In genomic region chr7:74092964-74093339, GRCh38 we compare ENCODE assay signal across 8 cellular contexts. TPM values are rescaled to one million over a fixed set of nuclear protein-coding genes. Genes with fewer than 3 reads are reported as not detected.
A peak's percentile ranks its signal among the peaks of the same experiment; 100 is the strongest.
DNase-seq lines count a peak whose midpoint lies in the region; ATAC-seq lines count a peak whose summit lies in the region.

No MANE protein-coding gene starts in this region.

- CTCF ChIA-PET in CD4-positive, alpha-beta memory T cell (lab: Charles Lee; ENCODE audit: partially characterized antibody) = no interaction called here

- H3K27me3 ChIP-seq in CD4-positive, alpha-beta memory T cell (ENCODE audit: insufficient read depth, low read length) = no peaks in the 10 kb centered on the region

- H3K4me1 Mint-ChIP-seq in CD4-positive, alpha-beta memory T cell = peaks cover 6 to 18% (median 16%) of the 10 kb centered on the region in 4 donors

- ATAC-seq in GM19372 (IDR thresholded peaks at IDR 0.05; ENCODE audit: low read depth, unreplicated experiment) (peak; percentile 68), HG03342 (IDR thresholded peaks at IDR 0.05; ENCODE audit: unreplicated experiment) (peak; percentile 49)

- DNase-seq in CD4-positive, alpha-beta memory T cell = no peak
- DNase-seq in astrocyte of the hippocampus (ENCODE audit: low read depth, low spot score) (peak; percentile 39), midbrain (lab: John Stamatoyannopoulos, UW) (peak; percentile 32), H4 (ENCODE audit: low spot score) (no peak), NCI-H1436 treated with DMSO at 0.1 percent for 48 hours (lab: John Stamatoyannopoulos, UW) (no peak), NCI-H1092 (lab: John Stamatoyannopoulos, UW) (no peak)

- H3K36me3 Mint-ChIP-seq in CD4-positive, alpha-beta memory T cell = peaks cover 6 to 13% of the 10 kb centered on the region in 2 donors

- H3K9me3 ChIP-seq in CD4-positive, alpha-beta memory T cell (ENCODE audit: control insufficient read depth in 1 of 2, low read length in 2 of 2) = no peaks in the 10 kb centered on the region

- no peak overlapping the region for H3K4me3 Mint-ChIP-seq in CD4-positive, alpha-beta memory T cell

- peaks cover 0 to 3% (median 0%) of the 10 kb centered on the region in 8 donors for H3K9me3 Mint-ChIP-seq in CD4-positive, alpha-beta memory T cell

- no peak overlapping the region for H3K4me3 ChIP-seq in CD4-positive, alpha-beta memory T cell (ENCODE audit: low read length in 2 of 2)

- intact Hi-C loops in CD4-positive, alpha-beta memory T cell (cut with micrococcal nuclease) = no loop called here

- peak overlapping the region in 4 of 7 donors; percentile 25 to 90 (median 44) for H3K27ac Mint-ChIP-seq in CD4-positive, alpha-beta memory T cell

- peaks cover 19% of the 10 kb centered on the region for H3K4me1 ChIP-seq in CD4-positive, alpha-beta memory T cell (ENCODE audit: insufficient read depth, low read length)

- no peak overlapping the region for H3K27ac ChIP-seq in CD4-positive, alpha-beta memory T cell (ENCODE audit: low read depth, low read length)

- H3K36me3 ChIP-seq in CD4-positive, alpha-beta memory T cell (ENCODE audit: insufficient read depth, low read length) = no peaks in the 10 kb centered on the region

- POLR2A ChIA-PET in CD4-positive, alpha-beta memory T cell (lab: Charles Lee; ENCODE audit: partially characterized antibody) = interaction anchor here (1.0 to 2.3 kb wide), 2 partner anchors 45 to 81 kb away, joined by 3 to 12 read pairs; partner anchors contain the start of gene EIF4H

- H3K27me3 Mint-ChIP-seq in CD4-positive, alpha-beta memory T cell = no peaks in the 10 kb centered on the region

RNA-seq across cellular contexts. Expression of gene LIMK1, which starts 9.3 kb away (rescaled TPM):
- 10 to 100 TPM; 13.4 to 15.1 TPM for total RNA-seq in CD4-positive, alpha-beta memory T cell
- polyA plus RNA-seq in CD4-positive, alpha-beta memory T cell = 1 to 10 TPM in 1 of 2 donors, under 1 TPM in 1; 0.42 to 4.9 TPM
- 44.0 and 47.6 TPM in 2 replicates for total RNA-seq in H4 (2014; rRNA removed; shearing (Covaris generic))

Comparison
In these comparisons a context has a peak if more than half of its experiments do, and no peak if none do; other contexts are left out.
1. DNase-seq: peak in astrocyte of the hippocampus (single experiment) and midbrain (single experiment); none in CD4-positive, alpha-beta memory T cell (0 of 5), H4 (single experiment), NCI-H1436 treated with DMSO at 0.1 percent for 48 hours (single experiment) and NCI-H1092 (single experiment).